In genomic region chr1:1122078-1122811, GRCh38 we compare ENCODE assay signal across 1 cellular context.
A peak's percentile ranks its signal among the peaks of the same experiment; 100 is the strongest.
TF ChIP-seq lines count a peak whose summit lies in the region.

No MANE protein-coding gene starts in this region.

TF ChIP-seq in K562, 482 proteins besides CTCF, POLR2A, EP300 and RAD21 (continued from another document and continues in another):
- TF ChIP-seq REST (CRISPR knock-in tag; IDR thresholded peaks at IDR 0.05; ENCODE audit: low read depth) (no peak), CREM (IDR thresholded peaks at IDR 0.05; ENCODE audit: low read depth) (no peak), SMAD4 (CRISPR knock-in tag; conservative IDR thresholded peaks at IDR 0.05) (0 out of 2 replicates have a peak, but pooled peaks have one; percentile 36), RCOR1 (IDR thresholded peaks at IDR 0.05; ENCODE audit: borderline replicate concordance in 1 of 2, low read depth in 2 of 2, low read length in 2 of 2) (peak in 1 of 2 experiments; percentile 27; a peak in 1 of 4 replicates), ZFX (CRISPR knock-in tag; IDR thresholded peaks at IDR 0.05) (no peak), E4F1 (CRISPR knock-in tag; IDR thresholded peaks at IDR 0.05; ENCODE audit: borderline replicate concordance) (no peak), CGGBP1 (CRISPR knock-in tag; IDR thresholded peaks at IDR 0.05) (no peak), CBFA2T3 (IDR thresholded peaks at IDR 0.05) (no peak), PPARD (CRISPR knock-in tag; IDR thresholded peaks at IDR 0.05) (no peak), NCOR1 (IDR thresholded peaks at IDR 0.05) (no peak), RFX5 (IDR thresholded peaks at IDR 0.05; ENCODE audit: low read depth, low read length) (no peak), MYC (IDR thresholded peaks at IDR 0.05; ENCODE audit: low read depth, low read length) (no peak), MYC (CRISPR knock-in tag; IDR thresholded peaks at IDR 0.05; ENCODE audit: borderline replicate concordance, low read depth) (no peak), FOXK2 (conservative IDR thresholded peaks at IDR 0.05 in 1 of 2, IDR thresholded peaks at IDR 0.05 in 1 of 2; ENCODE audit: low read depth in 2 of 2) (no peak), ZBTB1 (CRISPR knock-in tag; IDR thresholded peaks at IDR 0.05; ENCODE audit: borderline replicate concordance, low read depth) (0 out of 2 replicates have a peak, but pooled peaks have one; percentile 38), NR2C2 (CRISPR knock-in tag; IDR thresholded peaks at IDR 0.05) (no peak), NR2C2 (tag; IDR thresholded peaks at IDR 0.05) (no peak), NFYB (IDR thresholded peaks at IDR 0.05; ENCODE audit: extremely low read depth, insufficient read length) (no peak), EGR1 (conservative IDR thresholded peaks at IDR 0.05) (no peak), ZC3H8 (IDR thresholded peaks at IDR 0.05) (no peak), PBX2 (CRISPR knock-in tag; IDR thresholded peaks at IDR 0.05; ENCODE audit: low read depth) (no peak), PBX2 (tag; conservative IDR thresholded peaks at IDR 0.05; ENCODE audit: low read depth) (no peak), ARID2 (IDR thresholded peaks at IDR 0.05) (peak; percentile 95), ZNF592 (IDR thresholded peaks at IDR 0.05) (no peak), SMARCA4 (IDR thresholded peaks at IDR 0.05) (no peak), PRDM10 (IDR thresholded peaks at IDR 0.05; ENCODE audit: partially characterized antibody) (no peak), SRSF7 (optimal IDR thresholded peaks at IDR 0.05; ENCODE audit: low read depth, low read length) (no peak), AFF4 (CRISPR knock-in tag; IDR thresholded peaks at IDR 0.05) (no peak), HMBOX1 (IDR thresholded peaks at IDR 0.05) (no peak), HDGF (IDR thresholded peaks at IDR 0.05) (0 out of 2 replicates have a peak, but pooled peaks have one; percentile 58), POLR3A (IDR thresholded peaks at IDR 0.05; ENCODE audit: borderline replicate concordance, extremely low read depth, insufficient read depth, insufficient read length) (no peak), DEAF1 (CRISPR knock-in tag; IDR thresholded peaks at IDR 0.05) (peak; percentile 96), SIN3B (IDR thresholded peaks at IDR 0.05; ENCODE audit: low read depth) (no peak), L3MBTL2 (IDR thresholded peaks at IDR 0.05) (peak; percentile 31)
